1 cellular context compared by ENCODE assay signal in genomic region chr6:145267076-145267867, GRCh38.
TF ChIP-seq lines count a peak whose summit lies in the region.

No MANE protein-coding gene starts in this region.

TF ChIP-seq in HepG2, 621 proteins besides CTCF, POLR2A, EP300 and RAD21 (continues in another document):
- peak; percentile 67; the same call in 1 of the 2 replicates for TF ChIP-seq ARID4A (CRISPR knock-in tag; IDR thresholded peaks at IDR 0.05; ENCODE audit: borderline replicate concordance)
- TF ChIP-seq, protein P1, sequence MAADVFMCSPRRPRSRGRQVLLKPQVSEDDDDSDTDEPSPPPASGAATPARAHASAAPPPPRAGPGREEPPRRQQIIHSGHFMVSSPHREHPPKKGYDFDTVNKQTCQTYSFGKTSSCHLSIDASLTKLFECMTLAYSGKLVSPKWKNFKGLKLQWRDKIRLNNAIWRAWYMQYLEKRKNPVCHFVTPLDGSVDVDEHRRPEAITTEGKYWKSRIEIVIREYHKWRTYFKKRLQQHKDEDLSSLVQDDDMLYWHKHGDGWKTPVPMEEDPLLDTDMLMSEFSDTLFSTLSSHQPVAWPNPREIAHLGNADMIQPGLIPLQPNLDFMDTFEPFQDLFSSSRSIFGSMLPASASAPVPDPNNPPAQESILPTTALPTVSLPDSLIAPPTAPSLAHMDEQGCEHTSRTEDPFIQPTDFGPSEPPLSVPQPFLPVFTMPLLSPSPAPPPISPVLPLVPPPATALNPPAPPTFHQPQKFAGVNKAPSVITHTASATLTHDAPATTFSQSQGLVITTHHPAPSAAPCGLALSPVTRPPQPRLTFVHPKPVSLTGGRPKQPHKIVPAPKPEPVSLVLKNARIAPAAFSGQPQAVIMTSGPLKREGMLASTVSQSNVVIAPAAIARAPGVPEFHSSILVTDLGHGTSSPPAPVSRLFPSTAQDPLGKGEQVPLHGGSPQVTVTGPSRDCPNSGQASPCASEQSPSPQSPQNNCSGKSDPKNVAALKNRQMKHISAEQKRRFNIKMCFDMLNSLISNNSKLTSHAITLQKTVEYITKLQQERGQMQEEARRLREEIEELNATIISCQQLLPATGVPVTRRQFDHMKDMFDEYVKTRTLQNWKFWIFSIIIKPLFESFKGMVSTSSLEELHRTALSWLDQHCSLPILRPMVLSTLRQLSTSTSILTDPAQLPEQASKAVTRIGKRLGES (CRISPR knock-in tag; IDR thresholded peaks at IDR 0.05; ENCODE audit: borderline replicate concordance): peak; percentile 89; the same call in 1 of the 2 replicates
- peak; percentile 77; the same call in 1 of the 2 replicates for TF ChIP-seq ZBTB49 (CRISPR knock-in tag; IDR thresholded peaks at IDR 0.05; ENCODE audit: borderline replicate concordance)
- TF ChIP-seq ZNF343 (CRISPR knock-in tag; IDR thresholded peaks at IDR 0.05): peak; percentile 86
- TF ChIP-seq, protein P2, sequence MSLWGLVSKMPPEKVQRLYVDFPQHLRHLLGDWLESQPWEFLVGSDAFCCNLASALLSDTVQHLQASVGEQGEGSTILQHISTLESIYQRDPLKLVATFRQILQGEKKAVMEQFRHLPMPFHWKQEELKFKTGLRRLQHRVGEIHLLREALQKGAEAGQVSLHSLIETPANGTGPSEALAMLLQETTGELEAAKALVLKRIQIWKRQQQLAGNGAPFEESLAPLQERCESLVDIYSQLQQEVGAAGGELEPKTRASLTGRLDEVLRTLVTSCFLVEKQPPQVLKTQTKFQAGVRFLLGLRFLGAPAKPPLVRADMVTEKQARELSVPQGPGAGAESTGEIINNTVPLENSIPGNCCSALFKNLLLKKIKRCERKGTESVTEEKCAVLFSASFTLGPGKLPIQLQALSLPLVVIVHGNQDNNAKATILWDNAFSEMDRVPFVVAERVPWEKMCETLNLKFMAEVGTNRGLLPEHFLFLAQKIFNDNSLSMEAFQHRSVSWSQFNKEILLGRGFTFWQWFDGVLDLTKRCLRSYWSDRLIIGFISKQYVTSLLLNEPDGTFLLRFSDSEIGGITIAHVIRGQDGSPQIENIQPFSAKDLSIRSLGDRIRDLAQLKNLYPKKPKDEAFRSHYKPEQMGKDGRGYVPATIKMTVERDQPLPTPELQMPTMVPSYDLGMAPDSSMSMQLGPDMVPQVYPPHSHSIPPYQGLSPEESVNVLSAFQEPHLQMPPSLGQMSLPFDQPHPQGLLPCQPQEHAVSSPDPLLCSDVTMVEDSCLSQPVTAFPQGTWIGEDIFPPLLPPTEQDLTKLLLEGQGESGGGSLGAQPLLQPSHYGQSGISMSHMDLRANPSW (CRISPR knock-in tag; IDR thresholded peaks at IDR 0.05; ENCODE audit: borderline replicate concordance): peak; percentile 95
- peak; percentile 99; the same call in 1 of the 2 replicates for TF ChIP-seq ZNF275 (CRISPR knock-in tag; IDR thresholded peaks at IDR 0.05; ENCODE audit: borderline replicate concordance)
- TF ChIP-seq ZNF7 (CRISPR knock-in tag; IDR thresholded peaks at IDR 0.05): peak; percentile 16; the same call in 1 of the 2 replicates
- peak; percentile 45; the same call in 1 of the 2 replicates for TF ChIP-seq SPEN (CRISPR knock-in tag; IDR thresholded peaks at IDR 0.05; ENCODE audit: low read depth)
- TF ChIP-seq ZNF777 (CRISPR knock-in tag; IDR thresholded peaks at IDR 0.05): peak; percentile 45
- peak; percentile 92 for TF ChIP-seq IRF2 (CRISPR knock-in tag; IDR thresholded peaks at IDR 0.05)
- TF ChIP-seq ERF (CRISPR knock-in tag; IDR thresholded peaks at IDR 0.05): peak; percentile 91; the same call in 1 of the 2 replicates
- TF ChIP-seq ZNF430 (CRISPR knock-in tag; IDR thresholded peaks at IDR 0.05): peak; percentile 83
- TF ChIP-seq, protein P3, sequence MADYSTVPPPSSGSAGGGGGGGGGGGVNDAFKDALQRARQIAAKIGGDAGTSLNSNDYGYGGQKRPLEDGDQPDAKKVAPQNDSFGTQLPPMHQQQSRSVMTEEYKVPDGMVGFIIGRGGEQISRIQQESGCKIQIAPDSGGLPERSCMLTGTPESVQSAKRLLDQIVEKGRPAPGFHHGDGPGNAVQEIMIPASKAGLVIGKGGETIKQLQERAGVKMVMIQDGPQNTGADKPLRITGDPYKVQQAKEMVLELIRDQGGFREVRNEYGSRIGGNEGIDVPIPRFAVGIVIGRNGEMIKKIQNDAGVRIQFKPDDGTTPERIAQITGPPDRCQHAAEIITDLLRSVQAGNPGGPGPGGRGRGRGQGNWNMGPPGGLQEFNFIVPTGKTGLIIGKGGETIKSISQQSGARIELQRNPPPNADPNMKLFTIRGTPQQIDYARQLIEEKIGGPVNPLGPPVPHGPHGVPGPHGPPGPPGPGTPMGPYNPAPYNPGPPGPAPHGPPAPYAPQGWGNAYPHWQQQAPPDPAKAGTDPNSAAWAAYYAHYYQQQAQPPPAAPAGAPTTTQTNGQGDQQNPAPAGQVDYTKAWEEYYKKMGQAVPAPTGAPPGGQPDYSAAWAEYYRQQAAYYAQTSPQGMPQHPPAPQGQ (CRISPR knock-in tag; IDR thresholded peaks at IDR 0.05; ENCODE audit: borderline replicate concordance): no peak; the same call in 1 of the 2 replicates
- peak; percentile 98 for TF ChIP-seq PHF21A (CRISPR knock-in tag; IDR thresholded peaks at IDR 0.05)
- TF ChIP-seq SSRP1 (CRISPR knock-in tag; IDR thresholded peaks at IDR 0.05): peak; percentile 13; the same call in 1 of the 2 replicates
- TF ChIP-seq PHF5A (CRISPR knock-in tag; IDR thresholded peaks at IDR 0.05; ENCODE audit: low read depth, unreplicated experiment): peak; percentile 98
- TF ChIP-seq, protein P4, sequence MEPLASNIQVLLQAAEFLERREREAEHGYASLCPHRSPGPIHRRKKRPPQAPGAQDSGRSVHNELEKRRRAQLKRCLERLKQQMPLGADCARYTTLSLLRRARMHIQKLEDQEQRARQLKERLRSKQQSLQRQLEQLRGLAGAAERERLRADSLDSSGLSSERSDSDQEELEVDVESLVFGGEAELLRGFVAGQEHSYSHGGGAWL (CRISPR knock-in tag; IDR thresholded peaks at IDR 0.05): peak; percentile 61; the same call in 1 of the 2 replicates
- no peak; the same call in 1 of the 2 replicates for TF ChIP-seq ZFY (CRISPR knock-in tag; IDR thresholded peaks at IDR 0.05)
- TF ChIP-seq ZNF136 (CRISPR knock-in tag; IDR thresholded peaks at IDR 0.05; ENCODE audit: low read depth): peak; percentile 93
- TF ChIP-seq ZNF34 (CRISPR knock-in tag; IDR thresholded peaks at IDR 0.05; ENCODE audit: borderline replicate concordance): peak; percentile 52; the same call in 1 of the 2 replicates
- TF ChIP-seq NFE2L2 (IDR thresholded peaks at IDR 0.05; ENCODE audit: low read length): no peak; the same call in 1 of the 2 replicates
- TF ChIP-seq MAFG (CRISPR knock-in tag; IDR thresholded peaks at IDR 0.05): no peak
- 0 out of 2 replicates have a peak, but pooled peaks have one; percentile 31 for TF ChIP-seq JUND (CRISPR knock-in tag; IDR thresholded peaks at IDR 0.05)
- TF ChIP-seq ZNF746 (CRISPR knock-in tag; IDR thresholded peaks at IDR 0.05): peak; percentile 87; the same call in 1 of the 2 replicates
- no peak for TF ChIP-seq ZNF839 (CRISPR knock-in tag; IDR thresholded peaks at IDR 0.05; ENCODE audit: borderline replicate concordance)
- TF ChIP-seq, protein P5, sequence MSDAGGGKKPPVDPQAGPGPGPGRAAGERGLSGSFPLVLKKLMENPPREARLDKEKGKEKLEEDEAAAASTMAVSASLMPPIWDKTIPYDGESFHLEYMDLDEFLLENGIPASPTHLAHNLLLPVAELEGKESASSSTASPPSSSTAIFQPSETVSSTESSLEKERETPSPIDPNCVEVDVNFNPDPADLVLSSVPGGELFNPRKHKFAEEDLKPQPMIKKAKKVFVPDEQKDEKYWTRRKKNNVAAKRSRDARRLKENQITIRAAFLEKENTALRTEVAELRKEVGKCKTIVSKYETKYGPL (CRISPR knock-in tag; IDR thresholded peaks at IDR 0.05): peak; percentile 59; the same call in 1 of the 2 replicates
- TF ChIP-seq ZMYM3 (CRISPR knock-in tag; IDR thresholded peaks at IDR 0.05): peak; percentile 97
- TF ChIP-seq MTERF4 (CRISPR knock-in tag; IDR thresholded peaks at IDR 0.05): no peak
- TF ChIP-seq SRY (CRISPR knock-in tag; IDR thresholded peaks at IDR 0.05): peak; percentile 30; the same call in 1 of the 2 replicates
- TF ChIP-seq GFI1 (CRISPR knock-in tag; IDR thresholded peaks at IDR 0.05; ENCODE audit: borderline replicate concordance): peak; percentile 96
- TF ChIP-seq SALL1 (CRISPR knock-in tag; IDR thresholded peaks at IDR 0.05): peak; percentile 100
- peak; percentile 66; the same call in 1 of the 2 replicates for TF ChIP-seq PRDM15 (CRISPR knock-in tag; IDR thresholded peaks at IDR 0.05)
